Comparison of ENCODE assay signal across 7 cellular contexts in genomic region chr9:14433841-14434511, GRCh38.
DNase-seq lines count a peak whose midpoint lies in the region; ATAC-seq, FAIRE-seq and TF ChIP-seq lines count a peak whose summit lies in the region.

No MANE protein-coding gene starts in this region.

- intact Hi-C loops in stomach (cut with DNase I; ENCODE audit: low total_unique reads) = no loop called here

- peak; percentile 15 for FAIRE-seq in H54 (lab: Jason Lieb, UNC)

- peak in 1 of 7 experiments; percentile 16 for TF ChIP-seq CTCF in stomach (IDR thresholded peaks at IDR 0.05)

- peaks cover 18% of the 10 kb centered on the region for H3K4me1 ChIP-seq in muscle layer of colon (ENCODE audit: insufficient read depth, low read length)
- no peaks in the 10 kb centered on the region for H3K4me1 ChIP-seq in CD8-positive, alpha-beta memory T cell (ENCODE audit: insufficient read depth, low read length)
- peaks cover 0 to 15% (median 7%) of the 10 kb centered on the region in 4 donors for H3K4me1 ChIP-seq in stomach

- no peaks in the 10 kb centered on the region for H3K36me3 Mint-ChIP-seq in CD8-positive, alpha-beta memory T cell

- DNase-seq in H54 (ENCODE audit: insufficient read length, low spot score) = no peak
- DNase-seq in NCI-H446 treated with DMSO at 0.1 percent for 48 hours (lab: John Stamatoyannopoulos, UW) = peak; percentile 100
- peak; percentile 84 for DNase-seq in dedifferentiated amniotic fluid mesenchymal stem cell (ENCODE audit: extremely low spot score)
- no peak for DNase-seq in CD8-positive, alpha-beta memory T cell
- DNase-seq in stomach = no peak

- H3K27me3 ChIP-seq in muscle layer of colon (ENCODE audit: control insufficient read depth in 1 of 2, insufficient read depth in 2 of 2, low read length in 2 of 2) = no peaks in the 10 kb centered on the region
- no peaks in the 10 kb centered on the region for H3K27me3 ChIP-seq in CD8-positive, alpha-beta memory T cell (ENCODE audit: insufficient read depth, low read length, poor library complexity, severe bottlenecking)
- peaks cover 0 to 3% (median 0%) of the 10 kb centered on the region in 3 donors for H3K27me3 ChIP-seq in stomach

- H3K9me3 ChIP-seq in muscle layer of colon (ENCODE audit: low read length) (no peaks in the 10 kb centered on the region), stomach (no peaks in the 10 kb centered on the region)
- H3K9me3 ChIP-seq in CD8-positive, alpha-beta memory T cell (ENCODE audit: low read length) = no peaks in the 10 kb centered on the region

- no peak for ATAC-seq in GM21390 (IDR thresholded peaks at IDR 0.05; ENCODE audit: unreplicated experiment)

- H3K4me3 Mint-ChIP-seq in CD8-positive, alpha-beta memory T cell = peak overlapping the region in 1 of 7 donors; percentile 25

- POLR2A ChIA-PET in CD8-positive, alpha-beta memory T cell (lab: Charles Lee) = no interaction called here

- CTCF ChIA-PET in CD8-positive, alpha-beta memory T cell (lab: Charles Lee) = no interaction called here

- H3K4me3 ChIP-seq in muscle layer of colon (ENCODE audit: low read depth in 1 of 2, low read length in 2 of 2) = peak overlapping the region; percentile 10 to 25
- no peak overlapping the region for H3K4me3 ChIP-seq in CD8-positive, alpha-beta memory T cell (ENCODE audit: low read length)
- H3K4me3 ChIP-seq in stomach = no peak overlapping the region

- no peak overlapping the region for H3K27ac Mint-ChIP-seq in CD8-positive, alpha-beta memory T cell

- WGBS in stomach, 5 donors = 6 to 22% (median 15%) methylated on average over 11 of the region's 11 CpGs

- peaks cover 0 to 1% of the 10 kb centered on the region in 2 donors for H3K27me3 Mint-ChIP-seq in CD8-positive, alpha-beta memory T cell

- peaks cover 0 to 3% (median 0%) of the 10 kb centered on the region in 5 donors for H3K9me3 Mint-ChIP-seq in CD8-positive, alpha-beta memory T cell

- H3K27ac ChIP-seq in muscle layer of colon (ENCODE audit: low read depth, low read length) (no peak overlapping the region), stomach (no peak overlapping the region)
- H3K27ac ChIP-seq in CD8-positive, alpha-beta memory T cell (ENCODE audit: low read depth, low read length) = no peak overlapping the region

- no peak for TF ChIP-seq EP300 in stomach (IDR thresholded peaks at IDR 0.05)

- H3K4me1 Mint-ChIP-seq in CD8-positive, alpha-beta memory T cell = no peaks in the 10 kb centered on the region

- H3K9ac ChIP-seq in muscle layer of colon (ENCODE audit: low read length) = no peak overlapping the region

- TF ChIP-seq POLR2A in H54 (IDR thresholded peaks at IDR 0.05; ENCODE audit: low read depth, low read length) (no peak), stomach (IDR thresholded peaks at IDR 0.05) (no peak)

- no peaks in the 10 kb centered on the region for H3K36me3 ChIP-seq in muscle layer of colon (ENCODE audit: insufficient read depth, low read length)
- H3K36me3 ChIP-seq in CD8-positive, alpha-beta memory T cell (ENCODE audit: insufficient read depth, low read length) = no peaks in the 10 kb centered on the region
- H3K36me3 ChIP-seq in stomach = no peaks in the 10 kb centered on the region

Comparison
In these comparisons a context has a peak if more than half of its experiments do, and no peak if none do; other contexts are left out.
1. DNase-seq: peak in NCI-H446 treated with DMSO at 0.1 percent for 48 hours (single experiment) and dedifferentiated amniotic fluid mesenchymal stem cell (single experiment); none in H54 (single experiment), CD8-positive, alpha-beta memory T cell (0 of 5) and stomach (single experiment).
2. H3K4me3 ChIP-seq: peak in muscle layer of colon (2 of 2); none in CD8-positive, alpha-beta memory T cell (single experiment) and stomach (0 of 4).